ENCODE assay signal across 8 cellular contexts in genomic region chr11:120334894-120335462, GRCh38. TPM values are rescaled to one million over a fixed set of nuclear protein-coding genes. Genes with fewer than 3 reads are reported as not detected.
DNase-seq lines count a peak whose midpoint lies in the region; ATAC-seq and TF ChIP-seq lines count a peak whose summit lies in the region.

No MANE protein-coding gene starts in this region.

- H3K27ac ChIP-seq in 22Rv1: peak overlapping the region; percentile 96
- H3K27ac ChIP-seq in SU-DHL-6 (ENCODE audit: low read depth, low read length): no peak overlapping the region; the same call in 1 of the 2 replicates
- H3K27ac ChIP-seq in body of pancreas: peak overlapping the region; percentile 89 to 96 (median 95)
- peak overlapping the region; percentile 93 to 100 (median 99) for H3K27ac ChIP-seq in sigmoid colon

- intact Hi-C loops in body of pancreas (cut with DNase I) (no loop called here), sigmoid colon (cut with DNase I) (loop anchor here (2.0 to 10.0 kb wide), 2 partner anchors 98 to 350 kb away; no protein-coding TSS in a partner anchor)

- H3K79me2 ChIP-seq in SU-DHL-6 (ENCODE audit: insufficient read depth, low read length): no peaks in the 10 kb centered on the region

- peak in 2 of 3 donors; percentile 4 to 35 for TF ChIP-seq POLR2A in body of pancreas (IDR thresholded peaks at IDR 0.05)
- no peak for TF ChIP-seq POLR2A in sigmoid colon (IDR thresholded peaks at IDR 0.05)

- peak; percentile 41 for ATAC-seq in body of pancreas
- ATAC-seq in GM19467 (IDR thresholded peaks at IDR 0.05; ENCODE audit: unreplicated experiment): no peak

- H3K9me2 ChIP-seq in SU-DHL-6 (replicated peaks; ENCODE audit: insufficient read depth, low read length): no peaks in the 10 kb centered on the region

- peak overlapping the region; percentile 96 for H3K4me2 ChIP-seq in SU-DHL-6 (ENCODE audit: low read depth, low read length, poor library complexity, severe bottlenecking)

- H4K20me1 ChIP-seq in SU-DHL-6 (ENCODE audit: low read depth, low read length): peaks cover 19% of the 10 kb centered on the region

- H2AFZ ChIP-seq in SU-DHL-6 (ENCODE audit: low read depth, low read length, severe bottlenecking): peak overlapping the region; percentile 90

- peaks cover 16% of the 10 kb centered on the region for H3F3A ChIP-seq in SU-DHL-6 (ENCODE audit: insufficient read depth)

- TF ChIP-seq CTCF in 22Rv1 (IDR thresholded peaks at IDR 0.05) (peak; percentile 37), GM12874 (IDR thresholded peaks at IDR 0.05; ENCODE audit: insufficient read depth, low read depth, low read length) (peak; percentile 49), SU-DHL-6 (IDR thresholded peaks at IDR 0.05; ENCODE audit: insufficient read depth, low read length, poor library complexity, severe bottlenecking) (peak; percentile 24), body of pancreas (IDR thresholded peaks at IDR 0.05) (peak; percentile 51 to 78 (median 70)), sigmoid colon (IDR thresholded peaks at IDR 0.05) (peak in 3 of 4 experiments; percentile 50 to 66 (median 61))

- H3K36me3 ChIP-seq in SU-DHL-6 (ENCODE audit: low read length) (no peaks in the 10 kb centered on the region), body of pancreas (replicated peaks in 1 of 2; ENCODE audit: insufficient read depth in 1 of 2, low read depth in 2 of 2) (no peaks in the 10 kb centered on the region), sigmoid colon (peaks cover 0 to 13% (median 0%) of the 10 kb centered on the region in 4 donors)

- DNase-seq in NCI-H1436 treated with DMSO at 0.1 percent for 48 hours (lab: John Stamatoyannopoulos, UW) (peak; percentile 45), body of pancreas (peak; percentile 70 to 85 (median 74)), sigmoid colon (peak; percentile 82)

- peak overlapping the region; percentile 70; the same call in 1 of the 2 replicates for H3K9ac ChIP-seq in SU-DHL-6 (ENCODE audit: low read length)

- peaks cover 50% of the 10 kb centered on the region for H3K4me1 ChIP-seq in body of pancreas
- peaks cover 0 to 65% (median 45%) of the 10 kb centered on the region in 4 donors for H3K4me1 ChIP-seq in sigmoid colon

- peak overlapping the region; percentile 88 for H3K4me3 ChIP-seq in SU-DHL-6 (ENCODE audit: insufficient read depth, low read length, poor library complexity, severe bottlenecking)
- H3K4me3 ChIP-seq in body of pancreas: no peak overlapping the region
- peak overlapping the region; percentile 67 for H3K4me3 ChIP-seq in iPS-11a (ENCODE audit: low read depth, low read length)
- H3K4me3 ChIP-seq in sigmoid colon: peak overlapping the region; percentile 58 to 95 (median 82)

- TF ChIP-seq EP300 in sigmoid colon (IDR thresholded peaks at IDR 0.05): peak; percentile 46 to 80 (median 60)

- WGBS in body of pancreas, 2 donors: 1% methylated on average over 8 of the region's 8 CpGs
- WGBS in sigmoid colon, 2 donors: 1 to 4% methylated on average over 8 of the region's 8 CpGs

- no peaks in the 10 kb centered on the region for H3K27me3 ChIP-seq in SU-DHL-6 (ENCODE audit: low read length)
- no peaks in the 10 kb centered on the region for H3K27me3 ChIP-seq in body of pancreas
- no peaks in the 10 kb centered on the region for H3K27me3 ChIP-seq in sigmoid colon

- H3K9me3 ChIP-seq in SU-DHL-6 (ENCODE audit: insufficient read depth, low read length) (no peaks in the 10 kb centered on the region), body of pancreas (no peaks in the 10 kb centered on the region), sigmoid colon (no peaks in the 10 kb centered on the region)

RNA-seq across cellular contexts. Expression of gene ARHGEF12, which starts 1.2 kb away (rescaled TPM):
- total RNA-seq in body of pancreas (10 to 100 TPM; 46.5 to 71.1 TPM), sigmoid colon (100 to 1,000 TPM in 2 of 4 donors, 10 to 100 TPM in 2; 80.5 to 129 (median 94.8) TPM)
- 10 to 100 TPM; 18.6 to 25.2 (median 22.8) TPM for polyA plus RNA-seq in sigmoid colon

RNA-seq across cellular contexts. Expression of gene TLCD5, which starts 9.9 kb away (rescaled TPM):
- total RNA-seq in body of pancreas (1 to 10 TPM; 3.0 to 3.1 TPM), sigmoid colon (1 to 10 TPM; 3.3 to 7.2 (median 4.4) TPM)
- 1 to 10 TPM in 1 of 3 donors, under 1 TPM in 1, not detected in 1; 0.60 to 1.1 TPM for polyA plus RNA-seq in sigmoid colon

Comparison
In these comparisons a context has a peak if more than half of its experiments do, and no peak if none do; other contexts are left out.
1. H3K4me3 ChIP-seq: peak in SU-DHL-6 (single experiment), iPS-11a (single experiment) and sigmoid colon (4 of 4); none in body of pancreas (0 of 2).
2. POLR2A ChIP-seq: peak in body of pancreas (2 of 3); none in sigmoid colon (0 of 2).
3. Peak in every context shown above with its lines, with median percentiles within 50 percentile points of each other: CTCF ChIP-seq and DNase-seq.